ENCODE assay signal across 7 cellular contexts in the genomic region with DNA sequence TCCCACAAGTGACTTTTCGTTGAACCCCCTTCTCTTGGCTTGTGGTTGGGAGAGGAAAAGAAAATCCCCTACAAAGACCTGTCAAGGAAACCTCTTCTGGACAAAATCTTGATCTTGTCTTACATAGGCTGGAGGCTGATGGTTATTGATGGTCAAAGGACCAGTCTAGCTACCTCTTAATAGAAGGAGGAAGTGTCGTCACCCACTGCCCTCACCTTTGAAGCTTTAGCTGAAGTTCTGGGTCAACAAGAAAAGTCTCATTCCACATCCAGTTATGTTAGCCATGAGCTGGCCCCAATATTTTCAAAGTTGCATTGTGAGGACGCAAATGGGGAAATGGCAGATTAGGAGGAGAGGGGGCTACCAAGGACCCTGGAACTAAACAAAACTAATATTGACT. TPM values are rescaled to one million over a fixed set of nuclear protein-coding genes. Genes with fewer than 3 reads are reported as not detected.
"Had no signal": no experiment of that assay in that cellular context is flagged by ENCODE, and none has a peak within 500 bp of the region (broad histone marks: within the 10 kb centered on the region; RNA-seq: fewer than 3 reads in every experiment).

No MANE protein-coding gene starts in this region.

- H3K4me1 Mint-ChIP-seq: IgD-negative memory B cell had no signal

- H3K27ac Mint-ChIP-seq: IgD-negative memory B cell had no signal

- H3K4me3 ChIP-seq: K562 had no signal

- DNase-seq: IMR-90, KBM-7 had no signal

- ATAC-seq: HepG2, K562 had no signal

- H3K4me3 Mint-ChIP-seq: IgD-negative memory B cell had no signal

- H3K27ac ChIP-seq: HL-60 had no signal

RNA-seq across cellular contexts. Expression of a gene that starts 6.2 kb away (rescaled TPM):
- total RNA-seq: HT1080, IMR-90, K562 had no signal
- polyA plus RNA-seq: HepG2, IgD-negative memory B cell, IMR-90, K562 had no signal
